ENCODE assay signal across 17 cellular contexts in genomic region chr6:167731216-167731615, GRCh38.
DNase-seq lines count a peak whose midpoint lies in the region; ATAC-seq and TF ChIP-seq lines count a peak whose summit lies in the region.
"Had no signal": no experiment of that assay in that cellular context is flagged by ENCODE, and none has a peak within 500 bp of the region (broad histone marks: within the 10 kb centered on the region; RNA-seq: fewer than 3 reads in every experiment).

No MANE protein-coding gene starts in this region.

- no peak for TF ChIP-seq POLR2A in stomach (IDR thresholded peaks at IDR 0.05)

- no peak overlapping the region for H4K5ac ChIP-seq in mesendoderm (ENCODE audit: low read length)

- H3K36me3 ChIP-seq in BLaER1 treated with 17β-estradiol and CSF1 and Interleukin-3, amounts not matched to agents 10 nM and 100 nM, result no peaks in the 10 kb centered on the region
- H3K36me3 ChIP-seq in mesendoderm (ENCODE audit: control insufficient read depth, insufficient read depth, low read length), result no peaks in the 10 kb centered on the region
- H3K36me3 ChIP-seq in stomach, result no peaks in the 10 kb centered on the region
- no peaks in the 10 kb centered on the region for H3K36me3 ChIP-seq in brain microvascular endothelial cell (replicated peaks)
- H3K36me3 ChIP-seq: HAP-1 had no signal

- in situ Hi-C loops in brain microvascular endothelial cell (cut with HindIII; ENCODE audit: low pct_ligation_motif_present, low sequenced_read_pairs), result no loop called here

- peaks cover 0 to 21% (median 5%) of the 10 kb centered on the region in 11 experiments; a peak in 10 of 22 replicates for H3K9me3 ChIP-seq in BLaER1 treated with 17β-estradiol and CSF1 and Interleukin-3, amounts not matched to agents 10 nM and 100 nM (replicated peaks in 1 of 11)
- no peaks in the 10 kb centered on the region for H3K9me3 ChIP-seq in stomach
- H3K9me3 ChIP-seq: HAP-1 had no signal

- POLR2A ChIA-PET in activated CD4-positive, alpha-beta T cell treated with anti-CD3 and anti-CD28 coated beads for 36 hours (lab: Charles Lee), result no interaction called here

- H3K27ac ChIP-seq in BLaER1 treated with 17β-estradiol and CSF1 and Interleukin-3, amounts not matched to agents 10 nM and 100 nM, result peak overlapping the region in 5 of 11 experiments; percentile 30 to 92 (median 65); a peak in 6 of 22 replicates
- H3K27ac ChIP-seq in mesendoderm (ENCODE audit: low read depth, low read length), result no peak overlapping the region
- H3K27ac ChIP-seq in stomach, result no peak overlapping the region
- no peak overlapping the region for H3K27ac ChIP-seq in brain microvascular endothelial cell

- TF ChIP-seq EP300 in stomach (IDR thresholded peaks at IDR 0.05), result no peak

- no CpG with 5 or more reads among the region's 19 CpGs for WGBS in mesendoderm (ENCODE audit: extremely low coverage, insufficient coverage, low lambda C conversion rate)
- 93 to 97% (median 95%) methylated on average over 19 of the region's 19 CpGs for WGBS in stomach, 5 donors

- H2BK120ac ChIP-seq in mesendoderm (ENCODE audit: low read depth, low read length), result no peak overlapping the region

- no peaks in the 10 kb centered on the region for H3K36me3 Mint-ChIP-seq in brain
- no peaks in the 10 kb centered on the region for H3K36me3 Mint-ChIP-seq in activated CD4-positive, alpha-beta T cell treated with anti-CD3 and anti-CD28 coated beads for 36 hours (ENCODE audit: low read depth)
- H3K36me3 Mint-ChIP-seq: CD14-positive monocyte; CD8-positive, alpha-beta T cell had no signal

- H3K27ac Mint-ChIP-seq in brain, result peak overlapping the region in 4 of 5 experiments; percentile 42 to 88 (median 71)
- H3K27ac Mint-ChIP-seq in activated CD4-positive, alpha-beta T cell treated with anti-CD3 and anti-CD28 coated beads for 36 hours, result no peak overlapping the region
- H3K27ac Mint-ChIP-seq: B cell; CD14-positive monocyte; CD8-positive, alpha-beta T cell had no signal

- H2BK15ac ChIP-seq in mesendoderm (replicated peaks; ENCODE audit: low read depth), result no peak overlapping the region

- no peak overlapping the region for H4K8ac ChIP-seq in mesendoderm (ENCODE audit: low read depth, low read length)

- peak overlapping the region in 8 of 11 experiments; percentile 48 to 88 (median 66); a peak in 16 of 22 replicates for H3K4me2 ChIP-seq in BLaER1 treated with 17β-estradiol and CSF1 and Interleukin-3, amounts not matched to agents 10 nM and 100 nM
- H3K4me2 ChIP-seq in mesendoderm (ENCODE audit: low read length), result no peak overlapping the region

- H3K9me3 Mint-ChIP-seq in brain, result peaks cover under 1 to 11% (median 5%) of the 10 kb centered on the region in 5 experiments
- H3K9me3 Mint-ChIP-seq in activated CD4-positive, alpha-beta T cell treated with anti-CD3 and anti-CD28 coated beads for 36 hours (ENCODE audit: low read depth), result peaks cover 2% of the 10 kb centered on the region
- H3K9me3 Mint-ChIP-seq: CD8-positive, alpha-beta T cell had no signal

- peak overlapping the region; percentile 54 for H2BK5ac ChIP-seq in mesendoderm (ENCODE audit: low read length)

- no peak overlapping the region for H3K4me3 ChIP-seq in BLaER1 treated with 17β-estradiol and CSF1 and Interleukin-3, amounts not matched to agents 10 nM and 100 nM
- H3K4me3 ChIP-seq in mesendoderm (ENCODE audit: low read length) (no peak overlapping the region), stomach (no peak overlapping the region), brain microvascular endothelial cell (ENCODE audit: low read depth, low read length) (no peak overlapping the region)
- H3K4me3 ChIP-seq: HAP-1 had no signal

- H3K4me1 ChIP-seq in BLaER1 treated with 17β-estradiol and CSF1 and Interleukin-3, amounts not matched to agents 10 nM and 100 nM, result peaks cover 39 to 58% (median 54%) of the 10 kb centered on the region in 10 experiments
- H3K4me1 ChIP-seq in mesendoderm (ENCODE audit: control insufficient read depth, low read depth, low read length) (no peaks in the 10 kb centered on the region), stomach (peaks cover 3 to 15% (median 10%) of the 10 kb centered on the region in 4 donors)
- H3K4me1 ChIP-seq: HAP-1 had no signal

- ATAC-seq in activated CD4-positive, alpha-beta T cell treated with anti-CD3 and anti-CD28 coated beads for 36 hours, result no peak
- ATAC-seq: CD8-positive, alpha-beta T cell had no signal

- DNase-seq in mesendoderm (no peak), stomach (peak; percentile 16), activated T-cell treated with anti-CD3 and anti-CD28 coated beads for 4 hours (no peak), brain microvascular endothelial cell (no peak)
- no peak for DNase-seq in stimulated activated naive CD4-positive, alpha-beta T cell treated with Interleukin-2 at 50 U/mL for 16 hours (lab: John Stamatoyannopoulos, UW)
- DNase-seq in activated CD4-positive, alpha-beta T cell treated with anti-CD3 and anti-CD28 coated beads for 36 hours, result no peak
- DNase-seq: CD8-positive, alpha-beta T cell; COR-L47; DMS153; DMS79 treated with DMSO at 0.1 percent for 48 hours; EL; GOT3 had no signal

- H3K27me3 ChIP-seq in BLaER1 treated with 17β-estradiol and CSF1 and Interleukin-3, amounts not matched to agents 10 nM and 100 nM, result no peaks in the 10 kb centered on the region
- no peaks in the 10 kb centered on the region for H3K27me3 ChIP-seq in mesendoderm (ENCODE audit: insufficient read depth, low read length, poor library complexity)
- H3K27me3 ChIP-seq in stomach, result no peaks in the 10 kb centered on the region
- H3K27me3 ChIP-seq in brain microvascular endothelial cell (replicated peaks), result no peaks in the 10 kb centered on the region

- H3K18ac ChIP-seq in mesendoderm (ENCODE audit: low read length), result no peak overlapping the region

- no peak overlapping the region for H3K23ac ChIP-seq in mesendoderm (ENCODE audit: low read length)

- no peaks in the 10 kb centered on the region for H3K79me2 ChIP-seq in mesendoderm (ENCODE audit: control insufficient read depth, insufficient read depth, low read length)

- intact Hi-C loops in stomach (cut with DNase I; ENCODE audit: low total_unique reads), result no loop called here
- intact Hi-C loops in activated CD4-positive, alpha-beta T cell treated with anti-CD3 and anti-CD28 coated beads for 36 hours (cut with DNase I, micrococcal nuclease), result no loop called here

- H3K79me1 ChIP-seq in mesendoderm (ENCODE audit: low read length), result no peaks in the 10 kb centered on the region

- peaks cover 42% of the 10 kb centered on the region for H3K4me1 Mint-ChIP-seq in brain
- no peaks in the 10 kb centered on the region for H3K4me1 Mint-ChIP-seq in activated CD4-positive, alpha-beta T cell treated with anti-CD3 and anti-CD28 coated beads for 36 hours
- H3K4me1 Mint-ChIP-seq: CD14-positive monocyte had no signal

- H3K56ac ChIP-seq in mesendoderm (ENCODE audit: low read length), result peak overlapping the region; percentile 54

- H3K27me3 Mint-ChIP-seq in brain, result no peaks in the 10 kb centered on the region
- H3K27me3 Mint-ChIP-seq in activated CD4-positive, alpha-beta T cell treated with anti-CD3 and anti-CD28 coated beads for 36 hours, result peaks cover 10% of the 10 kb centered on the region

- no peak overlapping the region for H2AK5ac ChIP-seq in mesendoderm (ENCODE audit: low read length)

- no peaks in the 10 kb centered on the region for H4K20me1 ChIP-seq in BLaER1 treated with 17β-estradiol and CSF1 and Interleukin-3, amounts not matched to agents 10 nM and 100 nM

- H3K9ac ChIP-seq in BLaER1 treated with 17β-estradiol and CSF1 and Interleukin-3, amounts not matched to agents 10 nM and 100 nM, result no peak overlapping the region; a peak in 1 of 22 replicates
- H3K9ac ChIP-seq in mesendoderm (ENCODE audit: low read length), result no peak overlapping the region

- no peak overlapping the region for H3K4ac ChIP-seq in mesendoderm (ENCODE audit: low read depth, low read length)

- no peak overlapping the region for H3K4me3 Mint-ChIP-seq in brain
- H3K4me3 Mint-ChIP-seq in activated CD4-positive, alpha-beta T cell treated with anti-CD3 and anti-CD28 coated beads for 36 hours, result no peak overlapping the region
- H3K4me3 Mint-ChIP-seq: B cell; CD14-positive monocyte; CD8-positive, alpha-beta T cell had no signal

- TF ChIP-seq CTCF in brain (conservative IDR thresholded peaks at IDR 0.05) (no peak), stomach (IDR thresholded peaks at IDR 0.05) (no peak), brain microvascular endothelial cell (IDR thresholded peaks at IDR 0.05; ENCODE audit: low read depth, low read length, missing control alignments) (no peak)

- CTCF ChIA-PET in activated CD4-positive, alpha-beta T cell treated with anti-CD3 and anti-CD28 coated beads for 36 hours (lab: Charles Lee), result no interaction called here
